Comparison of ENCODE assay signal across 17 cellular contexts in genomic region chr19:41617941-41618730, GRCh38. TPM values are rescaled to one million over a fixed set of nuclear protein-coding genes. Genes with fewer than 3 reads are reported as not detected.
DNase-seq lines count a peak whose midpoint lies in the region; ATAC-seq and TF ChIP-seq lines count a peak whose summit lies in the region.
"Had no signal": no experiment of that assay in that cellular context is flagged by ENCODE, and none has a peak within 500 bp of the region (broad histone marks: within the 10 kb centered on the region; RNA-seq: fewer than 3 reads in every experiment).

No MANE protein-coding gene starts in this region.

- intact Hi-C loops in CD14-positive monocyte (cut with micrococcal nuclease): no loop called here

- H3T11ph ChIP-seq in H9 (ENCODE audit: low read length): no peak overlapping the region

- H3K4me1 ChIP-seq in H9 (ENCODE audit: insufficient read depth, low read length) (no peaks in the 10 kb centered on the region), neutrophil (ENCODE audit: control insufficient read depth in 1 of 2, insufficient read depth in 1 of 2, low read depth in 1 of 2, low read length in 1 of 2) (peaks cover 93 to 98% of the 10 kb centered on the region in 2 experiments)

- H3K56ac ChIP-seq in H9 (ENCODE audit: insufficient read length, low read depth, low read length): no peak overlapping the region

- no peak overlapping the region for H3K4me2 ChIP-seq in H9 (ENCODE audit: insufficient read depth, insufficient read length, low read length)

- no peak overlapping the region for H2BK12ac ChIP-seq in H9 (ENCODE audit: insufficient read length, low read depth, low read length)

- no peak overlapping the region for H2BK15ac ChIP-seq in H9 (ENCODE audit: low read depth, low read length)

- H3K27ac Mint-ChIP-seq in activated CD8-positive, alpha-beta memory T cell treated with anti-CD3 and anti-CD28 coated beads, Interleukin-2, amount 10 ng/mL, durations not matched to agents 7 days and 5 days: no peak overlapping the region
- H3K27ac Mint-ChIP-seq in H9 (no peak overlapping the region), CD14-positive monocyte (peak overlapping the region in 2 of 7 donors; percentile 5 to 35), immature natural killer cell (no peak overlapping the region)
- H3K27ac Mint-ChIP-seq: B cell; CD8-positive, alpha-beta T cell had no signal

- no peaks in the 10 kb centered on the region for H3K23me2 ChIP-seq in H9 (ENCODE audit: insufficient read length, low read depth, low read length, poor library complexity, severe bottlenecking)

- no peaks in the 10 kb centered on the region for H4K20me1 ChIP-seq in H9 (ENCODE audit: control insufficient read depth, insufficient read depth, insufficient read length)

- TF ChIP-seq CTCF in H9 (conservative IDR thresholded peaks at IDR 0.05): no peak
- TF ChIP-seq CTCF in neutrophil (IDR thresholded peaks at IDR 0.05): no peak
- TF ChIP-seq CTCF in CD14-positive monocyte (IDR thresholded peaks at IDR 0.05): no peak

- H3K36me3 ChIP-seq in neutrophil: peaks cover 90% of the 10 kb centered on the region

- no peaks in the 10 kb centered on the region for H3K9me3 Mint-ChIP-seq in activated CD8-positive, alpha-beta memory T cell treated with anti-CD3 and anti-CD28 coated beads, Interleukin-2, amount 10 ng/mL, durations not matched to agents 7 days and 5 days (ENCODE audit: low read depth)
- H3K9me3 Mint-ChIP-seq in H9 (peaks cover 81 to 99% of the 10 kb centered on the region in 2 experiments), CD14-positive monocyte (no peaks in the 10 kb centered on the region), immature natural killer cell (peaks cover 0 to 1% (median 0%) of the 10 kb centered on the region in 6 donors)

- no peak for ATAC-seq in activated CD8-positive, alpha-beta memory T cell treated with anti-CD3 and anti-CD28 coated beads, Interleukin-2, amount 10 ng/mL, durations not matched to agents 7 days and 5 days
- ATAC-seq: CD8-positive, alpha-beta T cell had no signal

- H3K27me3 ChIP-seq in H9 (ENCODE audit: insufficient read depth, low read length): no peaks in the 10 kb centered on the region; the same call in 1 of the 2 replicates
- no peaks in the 10 kb centered on the region for H3K27me3 ChIP-seq in neutrophil

- H3K36me3 Mint-ChIP-seq in activated CD8-positive, alpha-beta memory T cell treated with anti-CD3 and anti-CD28 coated beads, Interleukin-2, amount 10 ng/mL, durations not matched to agents 7 days and 5 days: no peaks in the 10 kb centered on the region
- H3K36me3 Mint-ChIP-seq in H9 (ENCODE audit: insufficient read depth in 1 of 3, low read depth in 3 of 3) (peaks cover 3 to 19% (median 9%) of the 10 kb centered on the region in 3 experiments; a peak in 5 of 7 replicates), CD14-positive monocyte (peaks cover 20 to 34% of the 10 kb centered on the region in 2 donors), immature natural killer cell (no peaks in the 10 kb centered on the region)
- H3K36me3 Mint-ChIP-seq: CD8-positive, alpha-beta T cell had no signal

- H2AFZ ChIP-seq in H9 (ENCODE audit: low read length): no peak overlapping the region

- no peak overlapping the region for H3K23ac ChIP-seq in H9 (ENCODE audit: insufficient read length, low read depth, low read length)

- no peak overlapping the region for H3K4me3 Mint-ChIP-seq in activated CD8-positive, alpha-beta memory T cell treated with anti-CD3 and anti-CD28 coated beads, Interleukin-2, amount 10 ng/mL, durations not matched to agents 7 days and 5 days
- no peak overlapping the region for H3K4me3 Mint-ChIP-seq in H9
- H3K4me3 Mint-ChIP-seq in CD14-positive monocyte: no peak overlapping the region
- no peak overlapping the region for H3K4me3 Mint-ChIP-seq in immature natural killer cell
- H3K4me3 Mint-ChIP-seq: B cell; CD8-positive, alpha-beta T cell had no signal

- H3K79me2 ChIP-seq in H9 (ENCODE audit: insufficient read depth, low read length): no peaks in the 10 kb centered on the region

- no peak overlapping the region for H3K9ac ChIP-seq in H9 (ENCODE audit: extremely low read depth, insufficient read length, low read length)

- H3K27me3 Mint-ChIP-seq in activated CD8-positive, alpha-beta memory T cell treated with anti-CD3 and anti-CD28 coated beads, Interleukin-2, amount 10 ng/mL, durations not matched to agents 7 days and 5 days: peaks cover 2% of the 10 kb centered on the region
- H3K27me3 Mint-ChIP-seq in H9 (ENCODE audit: low read depth) (peaks cover 2% of the 10 kb centered on the region), CD14-positive monocyte (ENCODE audit: low read depth in 3 of 3) (peaks cover 0 to 7% (median 0%) of the 10 kb centered on the region in 3 donors), immature natural killer cell (ENCODE audit: low read depth in 3 of 3) (peaks cover 0 to 11% (median 3%) of the 10 kb centered on the region in 3 donors)

- H4K8ac ChIP-seq in H9 (replicated peaks; ENCODE audit: insufficient read length, low read depth, low read length): no peak overlapping the region

- H4K91ac ChIP-seq in H9 (ENCODE audit: insufficient read length, low read depth, low read length): no peak overlapping the region

- H2BK120ac ChIP-seq in H9 (ENCODE audit: low read depth, low read length, poor library complexity, severe bottlenecking): no peak overlapping the region

- H3K18ac ChIP-seq in H9 (ENCODE audit: insufficient read length, low read depth, low read length): no peak overlapping the region

- no peaks in the 10 kb centered on the region for H3K79me1 ChIP-seq in H9 (ENCODE audit: insufficient read depth, low read depth, low read length, poor library complexity, severe bottlenecking)

- no peaks in the 10 kb centered on the region for H3K4me1 Mint-ChIP-seq in activated CD8-positive, alpha-beta memory T cell treated with anti-CD3 and anti-CD28 coated beads, Interleukin-2, amount 10 ng/mL, durations not matched to agents 7 days and 5 days
- H3K4me1 Mint-ChIP-seq in H9 (no peaks in the 10 kb centered on the region), CD14-positive monocyte (peaks cover 87% of the 10 kb centered on the region), immature natural killer cell (no peaks in the 10 kb centered on the region)
- H3K4me1 Mint-ChIP-seq: B cell had no signal

- DNase-seq in activated CD8-positive, alpha-beta memory T cell treated with anti-CD3 and anti-CD28 coated beads, Interleukin-2, amount 10 ng/mL, durations not matched to agents 7 days and 5 days: peak; percentile 26
- no peak for DNase-seq in activated CD8-positive, alpha-beta memory T cell treated with anti-CD3 and anti-CD28 coated beads, Interleukin-2, amount 50 U/mL, for 48 hours
- peak; percentile 9 for DNase-seq in H9
- no peak for DNase-seq in CD14-positive monocyte (ENCODE audit: low spot score)
- DNase-seq in midbrain (lab: John Stamatoyannopoulos, UW): no peak
- DNase-seq in immature natural killer cell: no peak
- DNase-seq: 8988T, Calu3, DMS79 treated with DMSO at 0.1 percent for 48 hours, GF-D8, GOT3, H7, IMR-90 had no signal

- no peak overlapping the region for H3K14ac ChIP-seq in H9 (ENCODE audit: insufficient read depth, low read length)

- H3K9me3 ChIP-seq in H9 (ENCODE audit: control insufficient read depth, low read depth, low read length) (peaks cover 84% of the 10 kb centered on the region), neutrophil (no peaks in the 10 kb centered on the region)

- no peak overlapping the region for H3K4ac ChIP-seq in H9 (ENCODE audit: low read depth, low read length)

- no peak overlapping the region for H3K4me3 ChIP-seq in neutrophil (ENCODE audit: low read depth in 1 of 2, low read length in 1 of 2)

- no peak overlapping the region for H4K5ac ChIP-seq in H9 (ENCODE audit: insufficient read length, low read depth, low read length)

- H2BK20ac ChIP-seq in H9 (ENCODE audit: low read depth, low read length, poor library complexity, severe bottlenecking): no peak overlapping the region

- H2BK5ac ChIP-seq in H9 (ENCODE audit: insufficient read length, low read length): no peak overlapping the region

- H3K27ac ChIP-seq in H9 (ENCODE audit: insufficient read length, low read depth, low read length): no peak overlapping the region
- peak overlapping the region; percentile 94 for H3K27ac ChIP-seq in neutrophil
- H3K27ac ChIP-seq: C4-2B had no signal

- H2AK5ac ChIP-seq in H9 (ENCODE audit: insufficient read length, low read length): no peak overlapping the region

- no CpG with 5 or more reads among the region's 9 CpGs for WGBS in H9 (ENCODE audit: extremely low coverage, insufficient read length, low lambda C conversion rate)

- CTCF ChIA-PET in activated CD8-positive, alpha-beta memory T cell treated with anti-CD3 and anti-CD28 coated beads, Interleukin-2, amount 10 ng/mL, durations not matched to agents 7 days and 5 days (lab: Charles Lee): no interaction called here

RNA-seq across cellular contexts. Expression of gene CEACAM4, which starts 8.7 kb away (rescaled TPM):
- not detected for total RNA-seq in activated CD8-positive, alpha-beta memory T cell treated with anti-CD3 and anti-CD28 coated beads, Interleukin-2, amount 10 ng/mL, durations not matched to agents 7 days and 5 days
- total RNA-seq in H9 (2021): not detected in 2 replicates
- polyA plus RNA-seq in CD14-positive monocyte: 10 to 100 TPM; 23.1 to 27.5 TPM
- under 1 TPM in 1 of 3 donors, not detected in 2; 0.61 TPM for polyA plus RNA-seq in immature natural killer cell
- total RNA-seq: B cell; Calu3; CD8-positive, alpha-beta T cell; H7; IMR-90 had no signal
- polyA plus RNA-seq: IMR-90 had no signal

RNA-seq across cellular contexts. Expression of gene CEACAM21, which starts 42.2 kb away (rescaled TPM):
- 10 to 100 TPM; 54.6 to 57.1 TPM for total RNA-seq in activated CD8-positive, alpha-beta memory T cell treated with anti-CD3 and anti-CD28 coated beads, Interleukin-2, amount 10 ng/mL, durations not matched to agents 7 days and 5 days
- not detected in 2 replicates for total RNA-seq in H9 (2021)
- polyA plus RNA-seq in CD14-positive monocyte: 1 to 10 TPM; 4.1 to 6.4 TPM
- 10 to 100 TPM; 16.0 to 44.9 (median 43.7) TPM for polyA plus RNA-seq in immature natural killer cell
- total RNA-seq: Calu3, H7, IMR-90 had no signal
- polyA plus RNA-seq: IMR-90 had no signal

Comparison
In these comparisons a context has a peak if more than half of its experiments do, and no peak if none do; other contexts are left out.
1. DNase-seq: peak in activated CD8-positive, alpha-beta memory T cell treated with anti-CD3 and anti-CD28 coated beads, Interleukin-2, amount 10 ng/mL, durations not matched to agents 7 days and 5 days (single experiment) and H9 (single experiment); none in activated CD8-positive, alpha-beta memory T cell treated with anti-CD3 and anti-CD28 coated beads, Interleukin-2, amount 50 U/mL, for 48 hours (single experiment), CD14-positive monocyte (single experiment), midbrain (single experiment) and immature natural killer cell (0 of 3).
2. RNA of gene CEACAM21, which starts 42.2 kb away (total RNA-seq): 54.6 to 57.1 TPM in activated CD8-positive, alpha-beta memory T cell treated with anti-CD3 and anti-CD28 coated beads, Interleukin-2, amount 10 ng/mL, durations not matched to agents 7 days and 5 days; not detected in H9; every median in the first group is over 10 times any median in the second.